ENCODE assay signal across 14 cellular contexts in the genomic region with DNA sequence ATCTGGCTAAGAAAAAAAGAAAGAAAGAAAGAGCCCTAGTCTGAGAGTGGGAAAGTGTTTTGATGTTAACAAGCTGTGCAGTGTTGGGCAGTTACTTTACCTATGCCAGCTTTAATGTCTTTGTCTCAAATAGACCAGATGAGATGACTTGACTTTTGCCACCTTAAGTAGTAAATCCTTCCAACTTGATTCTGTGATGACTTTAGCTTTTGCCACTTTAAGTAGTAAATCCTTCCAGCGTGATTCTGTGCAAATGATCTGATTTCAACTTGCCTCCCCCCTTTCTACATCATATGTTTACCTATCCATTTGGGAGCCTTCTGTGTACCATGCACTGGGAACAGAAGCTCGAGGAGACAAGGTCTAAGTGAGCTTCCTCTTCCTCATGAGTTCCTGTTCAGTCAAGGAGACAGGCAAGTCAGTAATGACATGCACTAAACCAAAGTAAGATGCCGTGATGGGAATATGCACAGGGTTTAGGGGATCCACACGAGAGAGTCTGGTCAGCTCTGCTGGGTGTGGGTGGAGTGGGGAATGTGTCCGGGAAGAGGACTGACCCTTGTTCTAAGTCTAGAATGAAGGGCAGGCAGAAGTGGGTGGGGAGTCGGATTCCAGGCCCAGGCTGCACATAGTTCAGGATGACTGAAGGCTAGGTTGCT. TPM values are rescaled to one million over a fixed set of nuclear protein-coding genes. Genes with fewer than 3 reads are reported as not detected.
DNase-seq lines count a peak whose midpoint lies in the region; ATAC-seq and TF ChIP-seq lines count a peak whose summit lies in the region.
"Had no signal": no experiment of that assay in that cellular context is flagged by ENCODE, and none has a peak within 500 bp of the region (broad histone marks: within the 10 kb centered on the region; RNA-seq: fewer than 3 reads in every experiment).

No MANE protein-coding gene starts in this region.

- ATAC-seq in activated naive CD8-positive, alpha-beta T cell treated with anti-CD3 and anti-CD28 coated beads, Interleukin-2, amount 50 U/mL, for 24 hours, result no peak
- no peak for ATAC-seq in left lung
- ATAC-seq: gastroesophageal sphincter had no signal

- no peak for TF ChIP-seq EP300 in transverse colon (IDR thresholded peaks at IDR 0.05; ENCODE audit: low read depth)

- peaks cover 19% of the 10 kb centered on the region for H3K4me1 Mint-ChIP-seq in activated naive CD8-positive, alpha-beta T cell (ENCODE audit: low read depth)
- peaks cover 25% of the 10 kb centered on the region for H3K4me1 Mint-ChIP-seq in activated naive CD8-positive, alpha-beta T cell treated with anti-CD3 and anti-CD28 coated beads, Interleukin-2, amount 50 U/mL, for 24 hours
- H3K4me1 Mint-ChIP-seq in T-helper 2 cell treated with Interferon-gamma antibody and Interleukin-4, amounts not matched to agents 5 μg/mL and 100 μg/mL, for 36 hours (ENCODE audit: low read depth), result peaks cover 15% of the 10 kb centered on the region

- no peak overlapping the region for H3K4me3 Mint-ChIP-seq in activated naive CD8-positive, alpha-beta T cell
- no peak overlapping the region for H3K4me3 Mint-ChIP-seq in activated naive CD8-positive, alpha-beta T cell treated with anti-CD3 and anti-CD28 coated beads, Interleukin-2, amount 50 U/mL, for 24 hours
- no peak overlapping the region for H3K4me3 Mint-ChIP-seq in T-helper 2 cell treated with Interferon-gamma antibody and Interleukin-4, amounts not matched to agents 5 μg/mL and 100 μg/mL, for 36 hours

- H3K27ac Mint-ChIP-seq in activated naive CD8-positive, alpha-beta T cell, result peak overlapping the region; percentile 75
- no peak overlapping the region for H3K27ac Mint-ChIP-seq in activated naive CD8-positive, alpha-beta T cell treated with anti-CD3 and anti-CD28 coated beads, Interleukin-2, amount 50 U/mL, for 24 hours
- no peak overlapping the region for H3K27ac Mint-ChIP-seq in T-helper 2 cell treated with Interferon-gamma antibody and Interleukin-4, amounts not matched to agents 5 μg/mL and 100 μg/mL, for 36 hours

- intact Hi-C loops in transverse colon (cut with DNase I; ENCODE audit: low total_unique reads) (loop anchor here (10.0 kb wide), 2 partner anchors 72 to 112 kb away; no protein-coding TSS in a partner anchor), left lung (cut with DNase I) (loop anchor here in 1 of 2 donors (10.0 kb wide), 1 partner anchor 122 kb away; no protein-coding TSS in a partner anchor)

- H3K9me3 ChIP-seq in mesodermal cell (ENCODE audit: control insufficient read depth, low read length) (peaks cover 4% of the 10 kb centered on the region), transverse colon (no peaks in the 10 kb centered on the region), left lung (no peaks in the 10 kb centered on the region)
- H3K9me3 ChIP-seq: gastroesophageal sphincter, HAP-1 had no signal

- no peak for TF ChIP-seq POLR2A in transverse colon (IDR thresholded peaks at IDR 0.05)

- no peak overlapping the region for H3K4me3 ChIP-seq in brain microvascular endothelial cell (ENCODE audit: low read depth, low read length)
- H3K4me3 ChIP-seq in mesodermal cell (ENCODE audit: extremely low read depth, insufficient read depth, low read length, poor library complexity, severe bottlenecking), result no peak overlapping the region
- no peak overlapping the region for H3K4me3 ChIP-seq in transverse colon
- H3K4me3 ChIP-seq in left lung, result no peak overlapping the region
- H3K4me3 ChIP-seq: gastroesophageal sphincter, HAP-1 had no signal

- no peaks in the 10 kb centered on the region for H3K27me3 Mint-ChIP-seq in activated naive CD8-positive, alpha-beta T cell
- no peaks in the 10 kb centered on the region for H3K27me3 Mint-ChIP-seq in activated naive CD8-positive, alpha-beta T cell treated with anti-CD3 and anti-CD28 coated beads, Interleukin-2, amount 50 U/mL, for 24 hours
- H3K27me3 Mint-ChIP-seq in T-helper 2 cell treated with Interferon-gamma antibody and Interleukin-4, amounts not matched to agents 5 μg/mL and 100 μg/mL, for 36 hours (ENCODE audit: low read depth), result no peaks in the 10 kb centered on the region

- H3K27ac ChIP-seq in brain microvascular endothelial cell (no peak overlapping the region), mesodermal cell (ENCODE audit: low read depth, low read length, severe bottlenecking) (peak overlapping the region; percentile 11), transverse colon (no peak overlapping the region), left lung (no peak overlapping the region)
- H3K27ac ChIP-seq: gastroesophageal sphincter, HL-60 had no signal

- WGBS in mesodermal cell (ENCODE audit: insufficient coverage in 2 of 2), 2 experiments, result 62 to 83% methylated on average over 4 to 6 of the region's 6 CpGs
- 49 to 53% methylated on average over 3 to 6 of the region's 6 CpGs for WGBS in transverse colon (ENCODE audit: low coverage in 1 of 2), 2 donors

- no peaks in the 10 kb centered on the region for H3K36me3 ChIP-seq in brain microvascular endothelial cell (replicated peaks)
- H3K36me3 ChIP-seq in mesodermal cell (ENCODE audit: control insufficient read depth, insufficient read depth, low read length), result peaks cover 4% of the 10 kb centered on the region
- no peaks in the 10 kb centered on the region for H3K36me3 ChIP-seq in transverse colon
- no peaks in the 10 kb centered on the region for H3K36me3 ChIP-seq in left lung
- H3K36me3 ChIP-seq: gastroesophageal sphincter, HAP-1 had no signal

- in situ Hi-C loops in brain microvascular endothelial cell (cut with HindIII; ENCODE audit: low pct_ligation_motif_present, low sequenced_read_pairs), result no loop called here
- in situ Hi-C loops in transverse colon (cut with MboI; ENCODE audit: low pct_ligation_motif_present in 1 of 4, low pct_unique_long_range_greater_than_20kb in 1 of 4, low sequenced_read_pairs in 3 of 4), result loop anchor here in 1 of 4 donors (10.0 kb wide), 1 partner anchor 112 kb away; no protein-coding TSS in a partner anchor

- H3K36me3 Mint-ChIP-seq in activated naive CD8-positive, alpha-beta T cell, result peaks cover 3% of the 10 kb centered on the region
- H3K36me3 Mint-ChIP-seq in activated naive CD8-positive, alpha-beta T cell treated with anti-CD3 and anti-CD28 coated beads, Interleukin-2, amount 50 U/mL, for 24 hours (ENCODE audit: low read depth), result no peaks in the 10 kb centered on the region
- no peaks in the 10 kb centered on the region for H3K36me3 Mint-ChIP-seq in T-helper 2 cell treated with Interferon-gamma antibody and Interleukin-4, amounts not matched to agents 5 μg/mL and 100 μg/mL, for 36 hours (ENCODE audit: low read depth)

- DNase-seq in activated naive CD8-positive, alpha-beta T cell treated with anti-CD3 and anti-CD28 coated beads, Interleukin-2, amount 50 U/mL, for 24 hours, result no peak
- peak; percentile 16 for DNase-seq in brain microvascular endothelial cell
- DNase-seq in transverse colon, result peak; percentile 20
- no peak for DNase-seq in T-helper 2 cell treated with Interferon-gamma antibody and Interleukin-4, amounts not matched to agents 5 μg/mL and 100 μg/mL, for 36 hours (ENCODE audit: low spot score)
- DNase-seq in left lung, result no peak
- DNase-seq in globus pallidus (ENCODE audit: low spot score), result no peak
- DNase-seq: DMS 273 treated with DMSO at 0.1 percent for 48 hours; effector memory CD4-positive, alpha-beta T cell; NCI-H2029 had no signal

- H3K27me3 ChIP-seq in brain microvascular endothelial cell (replicated peaks) (no peaks in the 10 kb centered on the region), transverse colon (no peaks in the 10 kb centered on the region), left lung (no peaks in the 10 kb centered on the region)
- H3K27me3 ChIP-seq: gastroesophageal sphincter had no signal

- TF ChIP-seq CTCF in brain microvascular endothelial cell (IDR thresholded peaks at IDR 0.05; ENCODE audit: low read depth, low read length, missing control alignments) (no peak), transverse colon (IDR thresholded peaks at IDR 0.05) (no peak), left lung (IDR thresholded peaks at IDR 0.05) (no peak)

- H3K4me1 ChIP-seq in mesodermal cell (ENCODE audit: control insufficient read depth, insufficient read depth, low read length, poor library complexity, severe bottlenecking), result peaks cover 18% of the 10 kb centered on the region
- peaks cover 3 to 13% (median 7%) of the 10 kb centered on the region in 4 donors for H3K4me1 ChIP-seq in transverse colon
- peaks cover 2 to 5% of the 10 kb centered on the region in 2 donors for H3K4me1 ChIP-seq in left lung

- H3K9me3 Mint-ChIP-seq in activated naive CD8-positive, alpha-beta T cell (ENCODE audit: low read depth), result no peaks in the 10 kb centered on the region
- H3K9me3 Mint-ChIP-seq in activated naive CD8-positive, alpha-beta T cell treated with anti-CD3 and anti-CD28 coated beads, Interleukin-2, amount 50 U/mL, for 24 hours, result no peaks in the 10 kb centered on the region
- H3K9me3 Mint-ChIP-seq in T-helper 2 cell treated with Interferon-gamma antibody and Interleukin-4, amounts not matched to agents 5 μg/mL and 100 μg/mL, for 36 hours, result no peaks in the 10 kb centered on the region

RNA-seq across cellular contexts. Expression of a gene that starts 17.3 kb away (rescaled TPM):
- polyA plus RNA-seq in mesodermal cell (2013, experiment 1 of 2), result 87.0 TPM
- 84.7 TPM for polyA plus RNA-seq in mesodermal cell (2013, experiment 2 of 2)
- 10 to 100 TPM; 11.6 to 24.6 (median 16.6) TPM for total RNA-seq in transverse colon
- 10 to 100 TPM; 10.9 to 18.6 TPM for total RNA-seq in left lung

Comparison
In these comparisons a context has a peak if more than half of its experiments do, and no peak if none do; other contexts are left out.
1. DNase-seq: peak in brain microvascular endothelial cell (single experiment) and transverse colon (single experiment); none in activated naive CD8-positive, alpha-beta T cell treated with anti-CD3 and anti-CD28 coated beads, Interleukin-2, amount 50 U/mL, for 24 hours (single experiment), T-helper 2 cell treated with Interferon-gamma antibody and Interleukin-4, amounts not matched to agents 5 μg/mL and 100 μg/mL, for 36 hours (single experiment), left lung (0 of 2) and globus pallidus (single experiment).